In the genomic region with DNA sequence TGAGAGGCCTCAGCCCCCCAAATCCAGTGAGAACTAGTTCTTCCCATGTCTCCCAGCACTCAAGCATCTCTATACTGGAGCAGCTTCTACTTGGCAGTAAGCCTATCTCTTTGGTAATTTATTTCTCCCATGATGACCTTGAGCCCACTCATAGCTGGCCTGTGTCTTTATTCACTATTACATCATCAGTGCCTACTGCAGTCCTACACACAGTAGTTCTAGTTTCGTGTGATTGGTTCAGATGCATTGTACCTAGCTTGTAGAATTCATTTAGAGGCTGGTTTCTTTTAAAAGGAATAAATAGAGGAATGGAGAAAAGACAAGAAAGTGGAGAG, we compare ENCODE assay signal across 26 cellular contexts.
"Had no signal": no experiment of that assay in that cellular context is flagged by ENCODE, and none has a peak within 500 bp of the region (broad histone marks: within the 10 kb centered on the region; RNA-seq: fewer than 3 reads in every experiment).

No MANE protein-coding gene starts in this region.

- H3K36me3 ChIP-seq: ascending aorta, brain microvascular endothelial cell had no signal

- H3K4me1 ChIP-seq: ascending aorta had no signal

- ATAC-seq: activated CD4-positive, alpha-beta T cell treated with anti-CD3 and anti-CD28 coated beads for 36 hours; activated naive CD4-positive, alpha-beta T cell treated with anti-CD3 and anti-CD28 coated beads, Interleukin-2, amount 50 U/mL, for 72 hours; activated T-cell treated with anti-CD3 and anti-CD28 coated beads, Interleukin-2, amount 50 U/mL, for 72 hours; esophagus mucosa had no signal

- H3K4me3 ChIP-seq: ascending aorta, coronary artery, dorsolateral prefrontal cortex had no signal

- FAIRE-seq: bronchial epithelial cell, frontal cortex had no signal

- H3K27ac ChIP-seq: ascending aorta, brain microvascular endothelial cell, coronary artery, dorsolateral prefrontal cortex had no signal

- H3K27me3 ChIP-seq: ascending aorta, brain microvascular endothelial cell had no signal

- DNase-seq: activated CD4-positive, alpha-beta memory T cell treated with anti-CD3 and anti-CD28 coated beads, Interleukin-2, amount 10 ng/mL, durations not matched to agents 7 days and 5 days; activated CD4-positive, alpha-beta T cell treated with anti-CD3 and anti-CD28 coated beads for 36 hours; activated CD4-positive, alpha-beta T cell treated with anti-CD3 and anti-CD28 coated beads, Interleukin-2, amount 10 ng/mL, durations not matched to agents 24 days and 14 days; activated CD4-positive, CD25-positive, alpha-beta regulatory T cell; activated CD4-positive, CD25-positive, alpha-beta regulatory T cell treated with anti-CD3 and anti-CD28 coated beads, Interleukin-2, amount 50 U/mL, for 72 hours; activated CD8-positive, alpha-beta memory T cell treated with anti-CD3 and anti-CD28 coated beads, Interleukin-2, amount 50 U/mL, for 48 hours; activated gamma-delta T cell; activated naive CD4-positive, alpha-beta T cell; activated naive CD4-positive, alpha-beta T cell treated with anti-CD3 and anti-CD28 coated beads, Interleukin-2, amount 10 ng/mL, durations not matched to agents 7 days and 5 days; activated naive CD8-positive, alpha-beta T cell treated with anti-CD3 and anti-CD28 coated beads, Interleukin-2, amount 10 ng/mL, durations not matched to agents 7 days and 5 days; activated T-cell treated with anti-CD3 and anti-CD28 coated beads for 4 hours; activated T-cell treated with anti-CD3 and anti-CD28 coated beads, Interleukin-2, amount 50 U/mL, for 24 hours; activated T-cell treated with anti-CD3 and anti-CD28 coated beads, Interleukin-2, amount 50 U/mL, for 72 hours; dorsolateral prefrontal cortex; effector memory CD4-positive, alpha-beta T cell; endodermal cell; foreskin fibroblast; head of caudate nucleus; hippocampal formation had no signal

- H3K9me3 ChIP-seq: ascending aorta had no signal
